ENCODE assay signal across 8 cellular contexts in genomic region chr20:49381558-49382493, GRCh38.
DNase-seq lines count a peak whose midpoint lies in the region; ATAC-seq and TF ChIP-seq lines count a peak whose summit lies in the region.
"Had no signal": no experiment of that assay in that cellular context is flagged by ENCODE, and none has a peak within 500 bp of the region (broad histone marks: within the 10 kb centered on the region; RNA-seq: fewer than 3 reads in every experiment).

No MANE protein-coding gene starts in this region.

- TF ChIP-seq CTCF in astrocyte of the spinal cord (IDR thresholded peaks at IDR 0.05; ENCODE audit: low read depth, low read length), result no peak

- no peak for ATAC-seq in GM21367 (IDR thresholded peaks at IDR 0.05; ENCODE audit: unreplicated experiment)

- in situ Hi-C loops in astrocyte of the spinal cord (cut with HindIII; ENCODE audit: low sequenced_read_pairs), result no loop called here

- DNase-seq in NCI-H1105 (lab: John Stamatoyannopoulos, UW), result peak; percentile 91
- peak; percentile 87 for DNase-seq in astrocyte of the spinal cord (ENCODE audit: low read depth, low spot score)
- DNase-seq in iris pigment epithelial cell (ENCODE audit: low read depth), result peak; percentile 49
- DNase-seq in ureter (ENCODE audit: low spot score), result peak; percentile 92
- no peak for DNase-seq in SKM-1 treated with dmso at 0.1 percent for 144 hours (lab: John Stamatoyannopoulos, UW; ENCODE audit: unreplicated experiment)
- no peak for DNase-seq in Kasumi-1 (lab: John Stamatoyannopoulos, UW)

- no peak overlapping the region for H3K4me3 ChIP-seq in astrocyte of the spinal cord (ENCODE audit: low read depth, low read length)
- H3K4me3 ChIP-seq: SJSA1 had no signal

Comparison
In these comparisons a context has a peak if more than half of its experiments do, and no peak if none do; other contexts are left out.
1. DNase-seq: peak in NCI-H1105 (single experiment), astrocyte of the spinal cord (single experiment), iris pigment epithelial cell (single experiment) and ureter (single experiment); none in SKM-1 treated with dmso at 0.1 percent for 144 hours (single experiment) and Kasumi-1 (0 of 2).